8 cellular contexts compared by ENCODE assay signal in genomic region chr17:40532520-40533253, GRCh38. TPM values are rescaled to one million over a fixed set of nuclear protein-coding genes. Genes with fewer than 3 reads are reported as not detected.
DNase-seq lines count a peak whose midpoint lies in the region; ATAC-seq, FAIRE-seq and TF ChIP-seq lines count a peak whose summit lies in the region.
"Had no signal": no experiment of that assay in that cellular context is flagged by ENCODE, and none has a peak within 500 bp of the region (broad histone marks: within the 10 kb centered on the region; RNA-seq: fewer than 3 reads in every experiment).

No MANE protein-coding gene starts in this region.

- H3K9me2 ChIP-seq in OCI-LY1 (ENCODE audit: low read depth, low read length), result no peaks in the 10 kb centered on the region

- 19% methylated on average over 6 of the region's 6 CpGs for WGBS in GM12878 (ENCODE audit: insufficient coverage, insufficient replicate concordance, low lambda C conversion rate, missing lambda C conversion rate)
- 41% methylated on average over 6 of the region's 6 CpGs for WGBS in liver

- H3K27ac ChIP-seq in OCI-LY1 (ENCODE audit: low read depth, low read length, poor library complexity, severe bottlenecking), result peak overlapping the region; percentile 99
- peak overlapping the region; percentile 32; the same call in 1 of the 2 replicates for H3K27ac ChIP-seq in GM12878 (ENCODE audit: control insufficient read depth, insufficient read depth)
- no peak overlapping the region for H3K27ac ChIP-seq in liver (ENCODE audit: low read depth in 1 of 2, low read length in 2 of 2)
- H3K27ac ChIP-seq in subcutaneous abdominal adipose tissue (ENCODE audit: low read depth, low read length), result peak overlapping the region; percentile 66

- FAIRE-seq in GM12878 (lab: Jason Lieb, UNC), result no peak

- BruUV-seq in GM12878 (replicated peaks; lab: Mats Ljungman, UMichigan), result no TSS peak

- H3F3A ChIP-seq in OCI-LY1 (ENCODE audit: insufficient read depth, low read length), result no peaks in the 10 kb centered on the region

- H4K20me1 ChIP-seq in OCI-LY1 (ENCODE audit: insufficient read depth, low read length) (no peaks in the 10 kb centered on the region), GM12878 (ENCODE audit: control insufficient read depth, insufficient read depth) (no peaks in the 10 kb centered on the region)

- CTCF ChIA-PET in GM12878 (lab: Yijun Ruan, JAX), result interaction anchor here (0.7 to 19.2 kb wide), 40 partner anchors 11 to 1135 kb away, joined by 3 to 318 read pairs (median 6); partner anchors contain the start of genes CCR7, GJD3, IGFBP4 and RARA
- CTCF ChIA-PET in GM10248 (lab: Yijun Ruan, JAX), result interaction anchor here (0.7 to 16.5 kb wide), 52 partner anchors 8 to 1133 kb away, joined by 3 to 356 read pairs (median 5); partner anchors contain the start of genes CCR7, GJD3, IGFBP4 and TNS4

- H3K9me3 ChIP-seq in OCI-LY1 (ENCODE audit: low read length) (no peaks in the 10 kb centered on the region), GM12878 (replicated peaks; ENCODE audit: control insufficient read depth, insufficient read depth, low read length) (no peaks in the 10 kb centered on the region), liver (ENCODE audit: control insufficient read depth in 4 of 4, low read length in 3 of 4) (no peaks in the 10 kb centered on the region), subcutaneous abdominal adipose tissue (ENCODE audit: control insufficient read depth in 5 of 5, low read length in 5 of 5) (no peaks in the 10 kb centered on the region)
- H3K9me3 ChIP-seq: ascending aorta had no signal

- SMC1A ChIA-PET in GM12878 (lab: Charles Lee; ENCODE audit: uncharacterized antibody, unreplicated experiment), result interaction anchor here (0.6 to 15.5 kb wide), 54 partner anchors 7 to 420 kb away, joined by 3 to 430 read pairs (median 6); partner anchors contain the start of genes CCR7, IGFBP4, RARA and TOP2A

- H3K36me3 ChIP-seq in OCI-LY1 (ENCODE audit: insufficient read depth, low read length), result no peaks in the 10 kb centered on the region
- no peaks in the 10 kb centered on the region for H3K36me3 ChIP-seq in GM12878 (ENCODE audit: control insufficient read depth in 2 of 2, insufficient read depth in 2 of 2, low read length in 1 of 2)
- no peaks in the 10 kb centered on the region for H3K36me3 ChIP-seq in liver (ENCODE audit: control insufficient read depth in 4 of 4, insufficient read depth in 3 of 4, low read depth in 1 of 4, low read length in 3 of 4)
- no peaks in the 10 kb centered on the region for H3K36me3 ChIP-seq in subcutaneous abdominal adipose tissue (ENCODE audit: control insufficient read depth in 5 of 5, insufficient read depth in 5 of 5, low read length in 5 of 5)
- H3K36me3 ChIP-seq: ascending aorta had no signal

- ATAC-seq in GM12878, result no peak
- ATAC-seq in HG02623 (IDR thresholded peaks at IDR 0.05; ENCODE audit: unreplicated experiment), result no peak

- peak overlapping the region; percentile 73 for H3K9ac ChIP-seq in OCI-LY1 (ENCODE audit: low read length)
- H3K9ac ChIP-seq in GM12878 (ENCODE audit: control insufficient read depth, insufficient read depth, low read length), result no peak overlapping the region
- no peak overlapping the region for H3K9ac ChIP-seq in liver (ENCODE audit: low read depth in 1 of 2, low read length in 2 of 2)
- H3K9ac ChIP-seq in subcutaneous abdominal adipose tissue (ENCODE audit: low read length in 5 of 5), result peak overlapping the region in 3 of 5 donors; percentile 9 to 21 (median 11)

- in situ Hi-C loops in GM12878 (cut with MboI), result loop anchor here (5.0 to 25.0 kb wide), 2 partner anchors 95 to 175 kb away; partner anchors contain the start of gene IGFBP4
- in situ Hi-C loops in ACHN (cut with HindIII; ENCODE audit: low pct_ligation_motif_present, low pct_unique_long_range_greater_than_20kb, low sequenced_read_pairs), result loop anchor here (25.0 kb wide), 2 partner anchors 95 to 220 kb away; partner anchors contain the start of genes IGFBP4 and RARA

- POLR2A ChIA-PET in GM12878 (lab: Charles Lee) (interaction anchor here (0.9 to 7.0 kb wide), 22 partner anchors 9 to 230 kb away, joined by 3 to 63 read pairs (median 6); partner anchors contain the start of genes IGFBP4 and TOP2A), GM10248 (lab: Yijun Ruan, JAX) (interaction anchor here (0.6 to 0.9 kb wide), 3 partner anchors 28 to 115 kb away, joined by 3 read pairs; partner anchors contain the start of genes SMARCE1 and TOP2A)

- H3K27me3 ChIP-seq in OCI-LY1 (ENCODE audit: insufficient read depth, low read length) (no peaks in the 10 kb centered on the region), GM12878 (replicated peaks in 1 of 2; ENCODE audit: control insufficient read depth in 2 of 2, insufficient read depth in 2 of 2, low read length in 1 of 2) (no peaks in the 10 kb centered on the region), liver (ENCODE audit: control insufficient read depth in 4 of 4, insufficient read depth in 4 of 4, low read length in 3 of 4) (no peaks in the 10 kb centered on the region), subcutaneous abdominal adipose tissue (ENCODE audit: control insufficient read depth in 5 of 5, insufficient read depth in 4 of 5, low read length in 5 of 5) (no peaks in the 10 kb centered on the region)
- H3K27me3 ChIP-seq: ascending aorta had no signal

- no peak for DNase-seq in GM12878 (ENCODE audit: low read depth, low spot score)
- no peak for DNase-seq in ACHN
- DNase-seq in GM10248 (ENCODE audit: extremely low spot score), result no peak

- TF ChIP-seq POLR2A in GM12878 (IDR thresholded peaks at IDR 0.05; ENCODE audit: low read depth, low read length), result no peak

- TF ChIP-seq RAD21 in GM12878 (IDR thresholded peaks at IDR 0.05; ENCODE audit: insufficient read depth, low read depth, low read length) (no peak), liver (IDR thresholded peaks at IDR 0.05) (no peak)

- RAD21 ChIA-PET in GM12878 (lab: Charles Lee; ENCODE audit: unreplicated experiment), result interaction anchor here (0.6 to 16.5 kb wide), 36 partner anchors 10 to 1134 kb away, joined by 3 to 514 read pairs (median 5); partner anchors contain the start of genes CCR7, IGFBP4 and TOP2A

- H3K4me3 ChIP-seq in OCI-LY1 (ENCODE audit: low read depth, low read length, poor library complexity, severe bottlenecking) (peak overlapping the region; percentile 47), GM12878 (no peak overlapping the region), liver (ENCODE audit: low read depth in 1 of 3, low read length in 3 of 3) (no peak overlapping the region), subcutaneous abdominal adipose tissue (ENCODE audit: low read depth in 1 of 5, low read length in 5 of 5) (no peak overlapping the region)
- H3K4me3 ChIP-seq: ascending aorta had no signal

- H3K79me2 ChIP-seq in OCI-LY1 (ENCODE audit: insufficient read depth, low read length) (no peaks in the 10 kb centered on the region), GM12878 (ENCODE audit: control insufficient read depth, insufficient read depth, low read length) (no peaks in the 10 kb centered on the region)

- H3K4me2 ChIP-seq in OCI-LY1 (ENCODE audit: low read length) (peak overlapping the region; percentile 71), GM12878 (ENCODE audit: control insufficient read depth, insufficient read depth) (peak overlapping the region; percentile 24; the same call in 1 of the 2 replicates)

- peaks cover 65% of the 10 kb centered on the region for H3K4me1 ChIP-seq in OCI-LY1 (ENCODE audit: insufficient read depth, low read length, severe bottlenecking)
- peaks cover 50% of the 10 kb centered on the region for H3K4me1 ChIP-seq in GM12878 (ENCODE audit: control insufficient read depth, insufficient read depth, low read length)
- H3K4me1 ChIP-seq in liver (ENCODE audit: control insufficient read depth in 4 of 4, insufficient read depth in 4 of 4, low read length in 3 of 4), result peaks cover 2 to 18% (median 9%) of the 10 kb centered on the region in 4 donors
- H3K4me1 ChIP-seq in subcutaneous abdominal adipose tissue (ENCODE audit: control insufficient read depth in 5 of 5, insufficient read depth in 5 of 5, low read length in 5 of 5), result peaks cover 23 to 54% (median 42%) of the 10 kb centered on the region in 5 donors

- TF ChIP-seq EP300 in GM12878 (IDR thresholded peaks at IDR 0.05; ENCODE audit: borderline replicate concordance in 1 of 2, control insufficient read depth in 1 of 2, low read depth in 2 of 2, low read length in 2 of 2), result no peak

- no peak overlapping the region for H2AFZ ChIP-seq in OCI-LY1 (ENCODE audit: low read length)
- H2AFZ ChIP-seq in GM12878 (ENCODE audit: control insufficient read depth, low read depth, low read length), result peak overlapping the region; percentile 42

- TF ChIP-seq CTCF in OCI-LY1 (IDR thresholded peaks at IDR 0.05; ENCODE audit: low read length) (no peak), GM12878 (IDR thresholded peaks at IDR 0.05 in 2 of 3, conservative IDR thresholded peaks at IDR 0.05 in 1 of 3; ENCODE audit: control insufficient read depth in 2 of 3, extremely low read depth in 1 of 3, insufficient read depth in 1 of 3, low read depth in 3 of 3, low read length in 3 of 3) (no peak), liver (IDR thresholded peaks at IDR 0.05; ENCODE audit: low read depth, low read length, missing input control) (no peak), GM10248 (IDR thresholded peaks at IDR 0.05; ENCODE audit: control extremely low read depth, extremely low read depth, low read depth, missing control alignments) (no peak)

- intact Hi-C loops in GM12878 (cut with micrococcal nuclease; ENCODE audit: unreplicated experiment), result loop anchor here (1.0 to 5.0 kb wide), 4 partner anchors 91 to 230 kb away; no protein-coding TSS in a partner anchor

RNA-seq across cellular contexts. Expression of gene TNS4, which starts 31.3 kb away (rescaled TPM):
- 1.9 and 3.5 TPM in 2 replicates for total RNA-seq in GM12878 (2013; cell fraction: nucleolus; rRNA removed)
- total RNA-seq in GM12878 (2014; rRNA removed), result 0.16 and 0.34 TPM in 2 replicates
- 0.31 and 0.46 TPM in 2 replicates for total RNA-seq in GM12878 (2014; rRNA removed; fragmentation: Illumina TruSeq; extraction: Trizol)
- total RNA-seq in GM12878 (2021), result 0.90 and 1.0 TPM in 2 replicates
- not detected for polyA plus RNA-seq in GM12878 (2011; ENCODE audit: low read depth)
- polyA plus RNA-seq in GM12878 (2011; rRNA removed), result 0.35 and 0.69 TPM in 2 replicates
- polyA plus RNA-seq in GM12878 (2011; cell fraction: cytosol; rRNA removed), result 0.79 TPM in 2 replicates
- polyA plus RNA-seq in GM12878 (2011; cell fraction: nucleus; rRNA removed), result 0.39 and 0.61 TPM in 2 replicates
- polyA plus RNA-seq in GM12878 (2012), result 0.13 TPM in 1 of 2 replicates, not detected in the other
- 0.49 and 0.85 TPM in 2 replicates for polyA plus RNA-seq in GM12878 (2014; fragmentation: Illumina TruSeq; extraction: Trizol)
- polyA plus RNA-seq in GM12878 (2014; fragmentation: Nextera tagmentation; extraction: Ambion mirVana), result not detected
- 0.67 and 1.2 TPM in 2 replicates for polyA plus RNA-seq in GM12878 (2014; rRNA removed)
- polyA plus RNA-seq in GM12878 (2016; fragmentation: Nextera tagmentation; extraction: Ambion mirVana), result under 1 TPM; 0.10 to 0.79 TPM
- polyA minus RNA-seq in GM12878 (2011; rRNA and poly(A)+ RNA removed), result 1.5 and 4.2 TPM in 2 replicates
- polyA minus RNA-seq in GM12878 (2011; cell fraction: cytosol; rRNA and poly(A)+ RNA removed), result 0.21 and 1.3 TPM in 2 replicates
- polyA minus RNA-seq in GM12878 (2011; cell fraction: nucleus; rRNA and poly(A)+ RNA removed), result 1.2 and 2.5 TPM in 2 replicates
- under 1 TPM in 1 of 2 donors, not detected in 1; 0.08 TPM for total RNA-seq in liver
- not detected for polyA plus RNA-seq in liver
- total RNA-seq: ascending aorta had no signal

RNA-seq across cellular contexts. Expression of gene CCR7, which starts 32.6 kb away (rescaled TPM):
- 1,072 and 1,160 TPM in 2 replicates for total RNA-seq in GM12878 (2013; cell fraction: nucleolus; rRNA removed)
- total RNA-seq in GM12878 (2014; rRNA removed) (235 and 242 TPM in 2 replicates), GM12878 (2014; rRNA removed; fragmentation: Illumina TruSeq; extraction: Trizol) (131 and 136 TPM in 2 replicates), GM12878 (2021) (192 and 209 TPM in 2 replicates), liver (under 1 TPM; 0.08 to 0.89 TPM)
- polyA plus RNA-seq in GM12878 (2011; ENCODE audit: low read depth), result 96.4 TPM
- polyA plus RNA-seq in GM12878 (2011; rRNA removed) (696 and 1,171 TPM in 2 replicates), GM12878 (2014; fragmentation: Illumina TruSeq; extraction: Trizol) (171 and 245 TPM in 2 replicates), GM12878 (2014; fragmentation: Nextera tagmentation; extraction: Ambion mirVana) (100 to 1,000 TPM; 235 to 294 TPM), GM12878 (2014; rRNA removed) (258 and 274 TPM in 2 replicates), GM12878 (2016; fragmentation: Nextera tagmentation; extraction: Ambion mirVana) (100 to 1,000 TPM; 571 to 606 TPM), liver (under 1 TPM; 0.16 to 0.40 TPM)
- polyA plus RNA-seq in GM12878 (2011; cell fraction: cytosol; rRNA removed), result 1,486 and 1,699 TPM in 2 replicates
- 1,140 and 1,750 TPM in 2 replicates for polyA plus RNA-seq in GM12878 (2011; cell fraction: nucleus; rRNA removed)
- 149 and 215 TPM in 2 replicates for polyA plus RNA-seq in GM12878 (2012)
- polyA minus RNA-seq in GM12878 (2011; rRNA and poly(A)+ RNA removed), result 2,298 and 2,348 TPM in 2 replicates
- polyA minus RNA-seq in GM12878 (2011; cell fraction: cytosol; rRNA and poly(A)+ RNA removed), result 332 and 352 TPM in 2 replicates
- polyA minus RNA-seq in GM12878 (2011; cell fraction: nucleus; rRNA and poly(A)+ RNA removed), result 378 and 542 TPM in 2 replicates
- total RNA-seq: ascending aorta had no signal

Comparison
In these comparisons a context has a peak if more than half of its experiments do, and no peak if none do; other contexts are left out.
1. H3K27ac ChIP-seq: peak in OCI-LY1 (single experiment), GM12878 (single experiment) and subcutaneous abdominal adipose tissue (single experiment); none in liver (0 of 2).
2. H3K9ac ChIP-seq: peak in OCI-LY1 (single experiment) and subcutaneous abdominal adipose tissue (3 of 5); none in GM12878 (single experiment) and liver (0 of 2).
3. RNA of gene CCR7, which starts 32.6 kb away (total RNA-seq): 131 to 1,160 TPM in GM12878; 0.08 to 0.89 TPM in liver; every median in the first group is over 10 times any median in the second.